9 cellular contexts compared by ENCODE assay signal in genomic region chr7:818031-818699, GRCh38. TPM values are rescaled to one million over a fixed set of nuclear protein-coding genes. Genes with fewer than 3 reads are reported as not detected.
DNase-seq lines count a peak whose midpoint lies in the region; ATAC-seq, FAIRE-seq and TF ChIP-seq lines count a peak whose summit lies in the region.
"Had no signal": no experiment of that assay in that cellular context is flagged by ENCODE, and none has a peak within 500 bp of the region (broad histone marks: within the 10 kb centered on the region; RNA-seq: fewer than 3 reads in every experiment).

No MANE protein-coding gene starts in this region.

- in situ Hi-C loops in Panc1 (cut with HindIII; ENCODE audit: low pct_unique_long_range_greater_than_20kb, low sequenced_read_pairs) = no loop called here

- no peaks in the 10 kb centered on the region for H3K36me3 ChIP-seq in right atrium auricular region
- H3K36me3 ChIP-seq in Panc1 (ENCODE audit: control insufficient read depth, insufficient read depth, low read length) = no peaks in the 10 kb centered on the region
- no peaks in the 10 kb centered on the region for H3K36me3 ChIP-seq in H1 (ENCODE audit: control insufficient read depth in 2 of 4, insufficient read depth in 4 of 4, low read length in 3 of 4)

- peaks cover 7% of the 10 kb centered on the region for H3K36me3 Mint-ChIP-seq in progenitor cell of endocrine pancreas (ENCODE audit: insufficient read depth)

- TSS peak; percentile 71 for BruUV-seq in Panc1 (replicated peaks; lab: Mats Ljungman, UMichigan)

- H2AFZ ChIP-seq in H1 (ENCODE audit: low read length) = no peak overlapping the region

- no peak overlapping the region for H2BK5ac ChIP-seq in H1 (ENCODE audit: low read depth, low read length)

- POLR2A ChIA-PET in Panc1 (lab: Charles Lee) (interaction anchor here (0.6 kb wide), 1 partner anchor 180 kb away, joined by 10 read pairs; no protein-coding TSS in a partner anchor), H1 (lab: Charles Lee; ENCODE audit: partially characterized antibody) (interaction anchor here (0.9 to 2.7 kb wide), 2 partner anchors 10 to 55 kb away, joined by 3 to 7 read pairs; no protein-coding TSS in a partner anchor)

- WGBS in H1 (ENCODE audit: extremely low coverage in 1 of 2, insufficient coverage in 1 of 2, insufficient read length in 1 of 2, insufficient replicate concordance in 2 of 2, low coverage in 1 of 2, low lambda C conversion rate in 2 of 2, missing lambda C conversion rate in 1 of 2), 2 experiments = 87% methylated on average over 8 of the region's 8 CpGs; no CpG with 5 or more reads in 1 of the 2 experiments

- TF ChIP-seq RAD21 in H1 (IDR thresholded peaks at IDR 0.05 in 1 of 2, conservative IDR thresholded peaks at IDR 0.05 in 1 of 2; ENCODE audit: low read depth in 2 of 2, low read length in 2 of 2) = no peak

- H3K27ac ChIP-seq in right atrium auricular region = peak overlapping the region in 1 of 2 donors; percentile 93
- H3K27ac ChIP-seq in Panc1 (ENCODE audit: low read length) = no peak overlapping the region
- no peak overlapping the region for H3K27ac ChIP-seq in H1 (ENCODE audit: low read depth, low read length)

- peaks cover 8% of the 10 kb centered on the region; the same call in 1 of the 2 replicates for H3K23me2 ChIP-seq in H1 (ENCODE audit: low read depth, low read length)

- H3K18ac ChIP-seq in H1 (ENCODE audit: extremely low read depth, low read length) = no peak overlapping the region

- peak overlapping the region; percentile 97 for H3K27ac Mint-ChIP-seq in progenitor cell of endocrine pancreas

- no peak overlapping the region for H2BK120ac ChIP-seq in H1 (replicated peaks; ENCODE audit: low read depth, low read length)

- DNase-seq in Right ventricle myocardium superior (peak; percentile 1), right atrium auricular region (ENCODE audit: low spot score) (no peak), Panc1 (ENCODE audit: low read depth, low spot score) (no peak), H1 (ENCODE audit: low read depth in 1 of 2, low spot score in 2 of 2) (no peak), progenitor cell of endocrine pancreas (ENCODE audit: low spot score, unreplicated experiment) (no peak), foreskin melanocyte (no peak)

- no peak overlapping the region for H2BK15ac ChIP-seq in H1 (ENCODE audit: low read length)

- intact Hi-C loops in Right ventricle myocardium superior (cut with DNase I) (no loop called here), Panc1 (cut with micrococcal nuclease; ENCODE audit: unreplicated experiment) (no loop called here)

- H3K9me3 ChIP-seq in right atrium auricular region (no peaks in the 10 kb centered on the region), Panc1 (ENCODE audit: control insufficient read depth, insufficient read depth, low read depth, low read length) (no peaks in the 10 kb centered on the region), H1 (ENCODE audit: insufficient read depth in 2 of 2, low read depth in 1 of 2, low read length in 1 of 2) (no peaks in the 10 kb centered on the region)

- H3K4me1 ChIP-seq in right atrium auricular region = peaks cover 0 to 69% of the 10 kb centered on the region in 2 donors
- H3K4me1 ChIP-seq in Panc1 (ENCODE audit: control insufficient read depth, insufficient read depth, low read length) = peaks cover 23% of the 10 kb centered on the region
- peaks cover 0 to 9% (median 5%) of the 10 kb centered on the region in 4 experiments; a peak in 6 of 7 replicates for H3K4me1 ChIP-seq in H1 (replicated peaks in 1 of 4; ENCODE audit: control insufficient read depth in 3 of 4, insufficient read depth in 4 of 4, low read length in 3 of 4)

- H3K4me3 Mint-ChIP-seq in progenitor cell of endocrine pancreas (ENCODE audit: low read depth) = peak overlapping the region; percentile 87

- H2BK12ac ChIP-seq in H1 (ENCODE audit: low read depth, low read length) = no peak overlapping the region

- TF ChIP-seq EP300 in H1 (IDR thresholded peaks at IDR 0.05; ENCODE audit: borderline replicate concordance in 1 of 2, low read depth in 2 of 2, low read length in 2 of 2) = no peak

- peaks cover 31% of the 10 kb centered on the region for H3K4me1 Mint-ChIP-seq in progenitor cell of endocrine pancreas (ENCODE audit: low read depth)

- CTCF ChIA-PET in Panc1 (lab: Charles Lee) = interaction anchor here (0.5 to 1.1 kb wide), 2 partner anchors 21 to 366 kb away, joined by 4 to 5 read pairs; no protein-coding TSS in a partner anchor
- CTCF ChIA-PET in H1 (lab: Charles Lee; ENCODE audit: partially characterized antibody) = interaction anchor here (0.6 to 2.1 kb wide), 10 partner anchors 11 to 369 kb away, joined by 3 to 8 read pairs (median 3); partner anchors contain the start of gene SUN1

- H4K20me1 ChIP-seq in H1 (replicated peaks in 1 of 2; ENCODE audit: control insufficient read depth in 1 of 2, insufficient read depth in 2 of 2, low read length in 2 of 2) = peaks cover 23 to 29% of the 10 kb centered on the region in 2 experiments

- H4K91ac ChIP-seq in H1 (replicated peaks; ENCODE audit: insufficient read length, low read length) = no peak overlapping the region

- ATAC-seq in Right ventricle myocardium superior (ENCODE audit: poor library complexity) (no peak), Panc1 (no peak), HG03095 (IDR thresholded peaks at IDR 0.05; ENCODE audit: unreplicated experiment) (no peak), GM19397 (IDR thresholded peaks at IDR 0.05; ENCODE audit: unreplicated experiment) (no peak)

- H2BK20ac ChIP-seq in H1 (ENCODE audit: low read length) = no peak overlapping the region

- H4K5ac ChIP-seq in H1 (ENCODE audit: insufficient read length, low read depth, low read length) = no peak overlapping the region

- no peaks in the 10 kb centered on the region for H3K9me3 Mint-ChIP-seq in progenitor cell of endocrine pancreas (ENCODE audit: low read depth)

- H2AK5ac ChIP-seq in H1 (ENCODE audit: low read depth, low read length) = no peak overlapping the region

- H3K4ac ChIP-seq in H1 (replicated peaks; ENCODE audit: insufficient read length, low read depth, low read length) = peak overlapping the region; percentile 40

- no peak overlapping the region for H3K56ac ChIP-seq in H1 (replicated peaks; ENCODE audit: insufficient read length, low read depth, low read length)

- H3K27me3 Mint-ChIP-seq in progenitor cell of endocrine pancreas = peaks cover 6% of the 10 kb centered on the region

- no peak for TF ChIP-seq POLR2A in H1 (IDR thresholded peaks at IDR 0.05; ENCODE audit: control extremely low read depth in 1 of 2, low read depth in 2 of 2, low read length in 2 of 2)

- no peak overlapping the region for H3K14ac ChIP-seq in H1 (ENCODE audit: insufficient read length)

- H3K4me3 ChIP-seq in right atrium auricular region (no peak overlapping the region), Panc1 (ENCODE audit: low read depth in 2 of 2, low read length in 2 of 2) (peak overlapping the region; percentile 80 to 90; a peak in 2 of 4 replicates), H1 (ENCODE audit: extremely low read depth in 1 of 4, insufficient read depth in 2 of 4, low read depth in 3 of 4, low read length in 4 of 4) (peak overlapping the region in 3 of 4 experiments; percentile 76 to 88 (median 84); a peak in 5 of 8 replicates)

- H4K8ac ChIP-seq in H1 (ENCODE audit: extremely low read depth, insufficient read depth, low read length) = no peak overlapping the region

- H3K79me1 ChIP-seq in H1 (ENCODE audit: low read depth, low read length) = peaks cover 5% of the 10 kb centered on the region

- no peak for FAIRE-seq in H1 (lab: Jason Lieb, UNC)
- FAIRE-seq: endometrium had no signal

- no peak overlapping the region for H3K23ac ChIP-seq in H1 (ENCODE audit: insufficient read length)

- H3K27me3 ChIP-seq in right atrium auricular region (no peaks in the 10 kb centered on the region), Panc1 (ENCODE audit: control insufficient read depth, insufficient read depth, low read length) (no peaks in the 10 kb centered on the region), H1 (replicated peaks in 1 of 4; ENCODE audit: control insufficient read depth in 3 of 4, extremely low read depth in 1 of 4, insufficient read depth in 3 of 4, low read length in 3 of 4) (no peaks in the 10 kb centered on the region)

- peak overlapping the region; percentile 73 to 83; a peak in 2 of 4 replicates for H3K4me2 ChIP-seq in H1 (ENCODE audit: insufficient read depth in 1 of 2, low read depth in 2 of 2, low read length in 2 of 2)

- peaks cover 47 to 63% of the 10 kb centered on the region in 2 experiments for H3K79me2 ChIP-seq in H1 (ENCODE audit: control insufficient read depth in 1 of 2, insufficient read depth in 2 of 2, low read length in 2 of 2)

- peak in 1 of 2 donors; percentile 38 for TF ChIP-seq CTCF in right atrium auricular region (IDR thresholded peaks at IDR 0.05)
- TF ChIP-seq CTCF in Panc1 (IDR thresholded peaks at IDR 0.05) = no peak
- TF ChIP-seq CTCF in H1 (IDR thresholded peaks at IDR 0.05; ENCODE audit: control extremely low read depth in 1 of 3, insufficient read depth in 1 of 3, low read depth in 1 of 3, low read length in 3 of 3) = peak in 2 of 3 experiments; percentile 4 to 41; a peak in 2 of 4 replicates
- peak; percentile 40 for TF ChIP-seq CTCF in progenitor cell of endocrine pancreas (IDR thresholded peaks at IDR 0.05; ENCODE audit: unreplicated experiment)

- H3K9ac ChIP-seq in H1 (replicated peaks in 1 of 4; ENCODE audit: extremely low read depth in 1 of 4, low read depth in 3 of 4, low read length in 3 of 4) = no peak overlapping the region

RNA-seq across cellular contexts. Expression of gene SUN1, which starts 14.1 kb away (rescaled TPM):
- total RNA-seq in Right ventricle myocardium superior (177 TPM), right atrium auricular region (10 to 100 TPM; 84.4 to 97.5 TPM), Panc1 (2021; ENCODE audit: unreplicated experiment) (244 TPM), progenitor cell of endocrine pancreas (152 and 157 TPM in 2 replicates)
- polyA plus RNA-seq in Panc1 (2012; ENCODE audit: insufficient read length) = 276 TPM
- 105 and 108 TPM in 2 replicates for total RNA-seq in H1 (2021; fragmentation: NEBNext Ultra II Directional; extraction: Animal tissue kit (Norgen Biotek cat#: 25700))
- 158 and 324 TPM in 2 replicates for polyA plus RNA-seq in H1 (2011; rRNA removed)
- 235 TPM for polyA plus RNA-seq in H1 (2011; cell fraction: cytosol; rRNA removed)
- 512 TPM for polyA plus RNA-seq in H1 (2011; cell fraction: nucleus; rRNA removed)
- polyA plus RNA-seq in H1 (2012, experiment 1 of 2) = 69.8 to 110 TPM (median 95.7 TPM) in 4 replicates
- 31.4 TPM for polyA plus RNA-seq in H1 (2012, experiment 2 of 2)
- polyA plus RNA-seq in H1 (2013, experiment 1 of 2) = 110 TPM
- polyA plus RNA-seq in H1 (2013, experiment 2 of 2) = 106 TPM
- polyA minus RNA-seq in H1 (2011; rRNA and poly(A)+ RNA removed) = 149 and 180 TPM in 2 replicates
- polyA minus RNA-seq in H1 (2011; cell fraction: cytosol; rRNA and poly(A)+ RNA removed) = 83.6 TPM
- 211 TPM for polyA minus RNA-seq in H1 (2011; cell fraction: nucleus; rRNA and poly(A)+ RNA removed)

RNA-seq across cellular contexts. Expression of gene GET4, which starts 58.2 kb away (rescaled TPM):
- total RNA-seq in Right ventricle myocardium superior = 20.6 TPM
- 10 to 100 TPM; 16.1 to 19.7 TPM for total RNA-seq in right atrium auricular region
- 90.9 TPM for total RNA-seq in Panc1 (2021; ENCODE audit: unreplicated experiment)
- 99.5 TPM for polyA plus RNA-seq in Panc1 (2012; ENCODE audit: insufficient read length)
- 52.1 and 56.7 TPM in 2 replicates for total RNA-seq in H1 (2021; fragmentation: NEBNext Ultra II Directional; extraction: Animal tissue kit (Norgen Biotek cat#: 25700))
- polyA plus RNA-seq in H1 (2011; rRNA removed) = 74.1 and 95.0 TPM in 2 replicates
- 73.5 TPM for polyA plus RNA-seq in H1 (2011; cell fraction: cytosol; rRNA removed)
- polyA plus RNA-seq in H1 (2011; cell fraction: nucleus; rRNA removed) = 137 TPM
- polyA plus RNA-seq in H1 (2012, experiment 1 of 2) = 42.9 to 72.1 TPM (median 69.9 TPM) in 4 replicates
- 52.9 TPM for polyA plus RNA-seq in H1 (2012, experiment 2 of 2)
- 40.9 TPM for polyA plus RNA-seq in H1 (2013, experiment 1 of 2)
- 40.1 TPM for polyA plus RNA-seq in H1 (2013, experiment 2 of 2)
- 17.7 and 19.3 TPM in 2 replicates for polyA minus RNA-seq in H1 (2011; rRNA and poly(A)+ RNA removed)
- polyA minus RNA-seq in H1 (2011; cell fraction: cytosol; rRNA and poly(A)+ RNA removed) = 28.7 TPM
- polyA minus RNA-seq in H1 (2011; cell fraction: nucleus; rRNA and poly(A)+ RNA removed) = 22.5 TPM
- 58.2 and 58.7 TPM in 2 replicates for total RNA-seq in progenitor cell of endocrine pancreas

Comparison
In these comparisons a context has a peak if more than half of its experiments do, and no peak if none do; other contexts are left out.
1. H3K4me3 ChIP-seq: peak in Panc1 (2 of 2) and H1 (3 of 4); none in right atrium auricular region (0 of 2).